Comparison of ENCODE assay signal across 21 cellular contexts in genomic region chr19:681638-682037, GRCh38. TPM values are rescaled to one million over a fixed set of nuclear protein-coding genes. Genes with fewer than 3 reads are reported as not detected.
DNase-seq lines count a peak whose midpoint lies in the region; ATAC-seq and TF ChIP-seq lines count a peak whose summit lies in the region.
"Had no signal": no experiment of that assay in that cellular context is flagged by ENCODE, and none has a peak within 500 bp of the region (broad histone marks: within the 10 kb centered on the region; RNA-seq: fewer than 3 reads in every experiment).

No MANE protein-coding gene starts in this region.

- peak overlapping the region in 1 of 8 donors; percentile 51 for H3K27ac Mint-ChIP-seq in CD8-positive, alpha-beta memory T cell
- H3K27ac Mint-ChIP-seq: WTC11 had no signal

- H3K9me3 ChIP-seq in SK-N-SH: no peaks in the 10 kb centered on the region
- no peaks in the 10 kb centered on the region for H3K9me3 ChIP-seq in esophagus squamous epithelium
- no peaks in the 10 kb centered on the region for H3K9me3 ChIP-seq in spleen
- no peaks in the 10 kb centered on the region for H3K9me3 ChIP-seq in CD8-positive, alpha-beta memory T cell (ENCODE audit: low read length)
- H3K9me3 ChIP-seq: body of pancreas had no signal

- H3K4me1 ChIP-seq in SK-N-SH (ENCODE audit: control insufficient read depth in 1 of 2, insufficient read depth in 2 of 2, low read depth in 1 of 2, low read length in 1 of 2): peaks cover 8 to 22% of the 10 kb centered on the region in 2 experiments; a peak in 3 of 4 replicates
- peaks cover 24 to 45% (median 30%) of the 10 kb centered on the region in 3 donors for H3K4me1 ChIP-seq in esophagus squamous epithelium
- peaks cover 5 to 45% (median 34%) of the 10 kb centered on the region in 6 donors for H3K4me1 ChIP-seq in spleen
- peaks cover 13% of the 10 kb centered on the region for H3K4me1 ChIP-seq in CD8-positive, alpha-beta memory T cell (ENCODE audit: insufficient read depth, low read length)

- H3K27me3 ChIP-seq in SK-N-SH (ENCODE audit: insufficient read depth) (no peaks in the 10 kb centered on the region), esophagus squamous epithelium (peaks cover 0 to 14% (median 0%) of the 10 kb centered on the region in 4 donors), spleen (replicated peaks in 1 of 7) (peaks cover 0 to 15% (median 7%) of the 10 kb centered on the region in 7 donors)
- no peaks in the 10 kb centered on the region for H3K27me3 ChIP-seq in CD8-positive, alpha-beta memory T cell (ENCODE audit: insufficient read depth, low read length, poor library complexity, severe bottlenecking)
- H3K27me3 ChIP-seq: body of pancreas had no signal

- peak overlapping the region in 3 of 7 donors; percentile 20 to 89 (median 37) for H3K4me3 Mint-ChIP-seq in CD8-positive, alpha-beta memory T cell
- H3K4me3 Mint-ChIP-seq: activated CD8-positive, alpha-beta T cell treated with anti-CD3 and anti-CD28 coated beads, Interleukin-2, amount 10 ng/mL, durations not matched to agents 7 days and 5 days; WTC11 had no signal

- H3K36me3 ChIP-seq in SK-N-SH (replicated peaks in 1 of 2; ENCODE audit: control insufficient read depth in 1 of 2, insufficient read depth in 2 of 2, low read length in 1 of 2) (peaks cover 0 to 3% of the 10 kb centered on the region in 2 experiments), esophagus squamous epithelium (no peaks in the 10 kb centered on the region), spleen (no peaks in the 10 kb centered on the region)
- no peaks in the 10 kb centered on the region for H3K36me3 ChIP-seq in CD8-positive, alpha-beta memory T cell (ENCODE audit: insufficient read depth, low read length)

- H3F3A ChIP-seq in SK-N-SH (replicated peaks; ENCODE audit: insufficient read depth): peaks cover 5% of the 10 kb centered on the region

- ATAC-seq in SK-N-SH treated with all-trans-retinoic acid at 6 μM for 48 hours: no peak
- no peak for ATAC-seq in GM18868 (IDR thresholded peaks at IDR 0.05; ENCODE audit: unreplicated experiment)

- H3K27ac ChIP-seq in SK-N-SH (ENCODE audit: low read depth in 2 of 2, low read length in 1 of 2) (no peak overlapping the region; a peak in 1 of 4 replicates), esophagus squamous epithelium (peak overlapping the region in 3 of 4 donors; percentile 91 to 98 (median 97)), spleen (peak overlapping the region in 5 of 8 donors; percentile 2 to 95 (median 93))
- H3K27ac ChIP-seq in CD8-positive, alpha-beta memory T cell (ENCODE audit: low read depth, low read length): no peak overlapping the region

- no peak overlapping the region for H3K9ac ChIP-seq in SK-N-SH

- H3K9me3 Mint-ChIP-seq in CD8-positive, alpha-beta memory T cell: no peaks in the 10 kb centered on the region
- H3K9me3 Mint-ChIP-seq: activated naive CD4-positive, alpha-beta T cell treated with anti-CD3 and anti-CD28 coated beads, Interleukin-2, amount 50 U/mL, for 24 hours; activated T-cell treated with anti-CD3 and anti-CD28 coated beads, Interleukin-2, amount 50 U/mL, for 4 hours; WTC11 had no signal

- no peak for TF ChIP-seq EP300 in SK-N-SH (IDR thresholded peaks at IDR 0.05; ENCODE audit: borderline replicate concordance in 1 of 2, low read depth in 1 of 2, low read length in 1 of 2)

- DNase-seq in SK-N-SH: no peak
- peak; percentile 50 for DNase-seq in NB4 (ENCODE audit: low read depth)
- no peak for DNase-seq in esophagus squamous epithelium (lab: John Stamatoyannopoulos, UW)
- DNase-seq in spleen: no peak
- no peak for DNase-seq in hepatic stellate cell (ENCODE audit: low spot score)
- DNase-seq in CD8-positive, alpha-beta memory T cell: no peak
- DNase-seq: activated T-cell treated with anti-CD3 and anti-CD28 coated beads, Interleukin-2, amount 50 U/mL, for 4 hours; NCI-H226; stimulated activated CD8-positive, alpha-beta memory T cell treated with anti-CD3 and anti-CD28 coated beads, Interleukin-4, amount 100 ng/mL, for 48 hours had no signal

- TF ChIP-seq RAD21 in SK-N-SH (IDR thresholded peaks at IDR 0.05; ENCODE audit: low read length): no peak

- TF ChIP-seq POLR2A in NB4 (IDR thresholded peaks at IDR 0.05; ENCODE audit: extremely low read depth, insufficient read length) (no peak), esophagus squamous epithelium (IDR thresholded peaks at IDR 0.05) (no peak), spleen (IDR thresholded peaks at IDR 0.05) (no peak)

- intact Hi-C loops in esophagus squamous epithelium (cut with DNase I): no loop called here
- intact Hi-C loops in spleen (cut with DNase I; ENCODE audit: low total_unique reads): no loop called here

- no peaks in the 10 kb centered on the region for H4K20me1 ChIP-seq in SK-N-SH (ENCODE audit: insufficient read depth)

- peaks cover 0 to 9% (median 3%) of the 10 kb centered on the region in 3 donors for H3K4me1 Mint-ChIP-seq in CD8-positive, alpha-beta memory T cell
- H3K4me1 Mint-ChIP-seq: activated naive CD4-positive, alpha-beta T cell treated with anti-CD3 and anti-CD28 coated beads, Interleukin-2, amount 50 U/mL, for 24 hours; WTC11 had no signal

- H3K4me3 ChIP-seq in SK-N-SH (ENCODE audit: low read depth in 2 of 2, low read length in 1 of 2): no peak overlapping the region
- H3K4me3 ChIP-seq in NB4 (ENCODE audit: low read depth, low read length): no peak overlapping the region
- H3K4me3 ChIP-seq in esophagus squamous epithelium: no peak overlapping the region
- H3K4me3 ChIP-seq in spleen: peak overlapping the region in 3 of 8 donors; percentile 23 to 98 (median 81)
- H3K4me3 ChIP-seq in CD8-positive, alpha-beta memory T cell (ENCODE audit: low read length): no peak overlapping the region
- H3K4me3 ChIP-seq: body of pancreas, smooth muscle cell had no signal

- TF ChIP-seq CTCF in SK-N-SH (IDR thresholded peaks at IDR 0.05): no peak
- TF ChIP-seq CTCF in NB4 (IDR thresholded peaks at IDR 0.05; ENCODE audit: low read depth, low read length): no peak
- no peak for TF ChIP-seq CTCF in esophagus squamous epithelium (IDR thresholded peaks at IDR 0.05)
- TF ChIP-seq CTCF in spleen (IDR thresholded peaks at IDR 0.05 in 8 of 11, conservative IDR thresholded peaks at IDR 0.05 in 3 of 11): no peak

- no peaks in the 10 kb centered on the region for H3K36me3 Mint-ChIP-seq in CD8-positive, alpha-beta memory T cell
- H3K36me3 Mint-ChIP-seq: activated naive CD4-positive, alpha-beta T cell treated with anti-CD3 and anti-CD28 coated beads, Interleukin-2, amount 50 U/mL, for 24 hours; WTC11 had no signal

- no peaks in the 10 kb centered on the region for H3K9me2 ChIP-seq in SK-N-SH

- peaks cover 26% of the 10 kb centered on the region for H3K79me2 ChIP-seq in SK-N-SH (ENCODE audit: insufficient read depth)

- CTCF ChIA-PET in SK-N-SH (lab: Yijun Ruan, JAX): no interaction called here
- CTCF ChIA-PET in CD8-positive, alpha-beta memory T cell (lab: Charles Lee): no interaction called here

- WGBS in SK-N-SH (ENCODE audit: low lambda C conversion rate): 100% methylated on average over 6 of the region's 14 CpGs
- WGBS in esophagus squamous epithelium, 2 donors: 60 to 96% methylated on average over 1 to 5 of the region's 14 CpGs
- 61 to 76% (median 66%) methylated on average over 10 to 14 of the region's 14 CpGs for WGBS in spleen, 5 donors

- H3K4me2 ChIP-seq in SK-N-SH: peak overlapping the region; percentile 16; the same call in 1 of the 2 replicates
- H3K4me2 ChIP-seq: smooth muscle cell had no signal

- H3K27me3 Mint-ChIP-seq in CD8-positive, alpha-beta memory T cell: peaks cover 0 to 4% of the 10 kb centered on the region in 2 donors
- H3K27me3 Mint-ChIP-seq: activated naive CD4-positive, alpha-beta T cell treated with anti-CD3 and anti-CD28 coated beads, Interleukin-2, amount 50 U/mL, for 24 hours had no signal

- POLR2A ChIA-PET in SK-N-SH (lab: Yijun Ruan, JAX): interaction anchor here (0.9 kb wide), 1 partner anchor 23 kb away, joined by 4 read pairs; no protein-coding TSS in a partner anchor
- POLR2A ChIA-PET in CD8-positive, alpha-beta memory T cell (lab: Charles Lee): no interaction called here

- no peak overlapping the region for H2AFZ ChIP-seq in SK-N-SH (ENCODE audit: low read depth)

RNA-seq across cellular contexts. Expression of gene FSTL3, which starts 5.4 kb away (rescaled TPM):
- 64.4 and 73.0 TPM in 2 replicates for polyA plus RNA-seq in SK-N-SH (2012; rRNA removed)
- polyA plus RNA-seq in SK-N-SH (2012; cell fraction: cytosol; rRNA removed): 33.6 and 47.9 TPM in 2 replicates
- polyA plus RNA-seq in SK-N-SH (2012; cell fraction: nucleus; rRNA removed): 259 and 359 TPM in 2 replicates
- total RNA-seq in esophagus squamous epithelium: 10 to 100 TPM in 3 of 4 donors, 1 to 10 TPM in 1; 4.4 to 43.3 (median 17.7) TPM
- total RNA-seq in spleen: 10 to 100 TPM; 11.5 to 43.4 (median 16.6) TPM
- polyA plus RNA-seq in spleen: 10 to 100 TPM in 2 of 3 donors, 1 to 10 TPM in 1; 5.6 to 31.2 (median 10.9) TPM
- total RNA-seq in CD8-positive, alpha-beta memory T cell: 1 to 10 TPM; 7.7 to 8.0 TPM
- polyA plus RNA-seq in CD8-positive, alpha-beta memory T cell: 0.81 TPM

RNA-seq across cellular contexts. Expression of gene PRSS57, which starts 13.6 kb away (rescaled TPM):
- polyA plus RNA-seq in SK-N-SH (2012; rRNA removed) (not detected in 2 replicates), spleen (under 1 TPM; 0.24 to 0.70 (median 0.27) TPM)
- polyA plus RNA-seq in SK-N-SH (2012; cell fraction: cytosol; rRNA removed): not detected in 2 replicates
- polyA plus RNA-seq in SK-N-SH (2012; cell fraction: nucleus; rRNA removed): 0.05 and 0.14 TPM in 2 replicates
- total RNA-seq in esophagus squamous epithelium (not detected), spleen (1 to 10 TPM in 2 of 7 donors, under 1 TPM in 3, not detected in 2; 0.46 to 2.5 (median 0.60) TPM)
- not detected for total RNA-seq in CD8-positive, alpha-beta memory T cell
- not detected for polyA plus RNA-seq in CD8-positive, alpha-beta memory T cell
- total RNA-seq: activated CD8-positive, alpha-beta T cell treated with anti-CD3 and anti-CD28 coated beads, Interleukin-2, amount 10 ng/mL, durations not matched to agents 7 days and 5 days; body of pancreas; dermis blood vessel endothelial cell; epithelial cell of proximal tubule; glomerular endothelial cell; left ventricle myocardium superior; Right ventricle myocardium inferior; smooth muscle cell; WTC11 had no signal
- polyA plus RNA-seq: smooth muscle cell had no signal

RNA-seq across cellular contexts. Expression of gene RNF126, which starts 18.6 kb away (rescaled TPM):
- polyA plus RNA-seq in SK-N-SH (2012; rRNA removed): 9.0 and 12.9 TPM in 2 replicates
- polyA plus RNA-seq in SK-N-SH (2012; cell fraction: cytosol; rRNA removed): 11.9 and 17.2 TPM in 2 replicates
- polyA plus RNA-seq in SK-N-SH (2012; cell fraction: nucleus; rRNA removed): 43.5 and 64.4 TPM in 2 replicates
- 100 to 1,000 TPM in 2 of 4 donors, 10 to 100 TPM in 2; 82.1 to 118 (median 98.4) TPM for total RNA-seq in esophagus squamous epithelium
- 10 to 100 TPM; 49.2 to 95.1 (median 57.7) TPM for total RNA-seq in spleen
- 10 to 100 TPM; 38.1 to 55.3 (median 45.0) TPM for polyA plus RNA-seq in spleen
- total RNA-seq in CD8-positive, alpha-beta memory T cell: 10 to 100 TPM; 89.6 to 95.5 TPM
- polyA plus RNA-seq in CD8-positive, alpha-beta memory T cell: 100.0 TPM

RNA-seq across cellular contexts. Expression of gene PALM, which starts 27.1 kb away (rescaled TPM):
- polyA plus RNA-seq in SK-N-SH (2012; rRNA removed) (6.2 and 15.6 TPM in 2 replicates), spleen (10 to 100 TPM in 1 of 3 donors, 1 to 10 TPM in 2; 6.0 to 24.1 (median 7.0) TPM)
- polyA plus RNA-seq in SK-N-SH (2012; cell fraction: cytosol; rRNA removed): 7.7 and 9.4 TPM in 2 replicates
- polyA plus RNA-seq in SK-N-SH (2012; cell fraction: nucleus; rRNA removed): 14.9 and 18.0 TPM in 2 replicates
- total RNA-seq in esophagus squamous epithelium (10 to 100 TPM in 1 of 4 donors, 1 to 10 TPM in 3; 2.6 to 19.3 (median 6.5) TPM), spleen (10 to 100 TPM; 19.9 to 80.1 (median 30.0) TPM)
- total RNA-seq in CD8-positive, alpha-beta memory T cell: not detected
- polyA plus RNA-seq in CD8-positive, alpha-beta memory T cell: not detected
- total RNA-seq: activated CD8-positive, alpha-beta T cell treated with anti-CD3 and anti-CD28 coated beads, Interleukin-2, amount 10 ng/mL, durations not matched to agents 7 days and 5 days had no signal

RNA-seq across cellular contexts. Expression of gene FGF22, which starts 42.0 kb away (rescaled TPM):
- polyA plus RNA-seq in SK-N-SH (2012; rRNA removed) (0.62 and 0.93 TPM in 2 replicates), spleen (under 1 TPM in 2 of 3 donors, not detected in 1; 0.10 to 0.20 TPM)
- polyA plus RNA-seq in SK-N-SH (2012; cell fraction: cytosol; rRNA removed): 0.16 and 0.27 TPM in 2 replicates
- 3.5 and 4.7 TPM in 2 replicates for polyA plus RNA-seq in SK-N-SH (2012; cell fraction: nucleus; rRNA removed)
- total RNA-seq in esophagus squamous epithelium (1 to 10 TPM in 1 of 4 donors, under 1 TPM in 1, not detected in 2; 0.38 to 1.6 TPM), spleen (under 1 TPM in 2 of 7 donors, not detected in 5; 0.27 to 0.61 TPM)
- total RNA-seq in CD8-positive, alpha-beta memory T cell: under 1 TPM; 0.20 to 0.22 TPM
- polyA plus RNA-seq in CD8-positive, alpha-beta memory T cell: not detected
- total RNA-seq: activated CD8-positive, alpha-beta T cell treated with anti-CD3 and anti-CD28 coated beads, Interleukin-2, amount 10 ng/mL, durations not matched to agents 7 days and 5 days; activated T-cell treated with anti-CD3 and anti-CD28 coated beads, Interleukin-2, amount 50 U/mL, for 4 hours; body of pancreas; dermis blood vessel endothelial cell; epithelial cell of proximal tubule; left ventricle myocardium superior; Right ventricle myocardium inferior; smooth muscle cell had no signal

Comparison
In these comparisons a context has a peak if more than half of its experiments do, and no peak if none do; other contexts are left out.
1. H3K27ac ChIP-seq: peak in esophagus squamous epithelium (3 of 4) and spleen (5 of 8); none in SK-N-SH (0 of 2) and CD8-positive, alpha-beta memory T cell (single experiment).